Comparison of ENCODE assay signal across 8 cellular contexts in genomic region chr17:48051706-48052486, GRCh38. TPM values are rescaled to one million over a fixed set of nuclear protein-coding genes. Genes with fewer than 3 reads are reported as not detected.
A peak's percentile ranks its signal among the peaks of the same experiment; 100 is the strongest.
DNase-seq lines count a peak whose midpoint lies in the region; ATAC-seq and TF ChIP-seq lines count a peak whose summit lies in the region.

No MANE protein-coding gene starts in this region.

- H3K4me3 ChIP-seq in GM23338 (peak overlapping the region; percentile 99), esophagus squamous epithelium (peak overlapping the region in 3 of 4 donors; percentile 77 to 94 (median 93)), neural progenitor cell (no peak overlapping the region)

- peak; percentile 43 for DNase-seq in GM23338 (ENCODE audit: low spot score)
- no peak for DNase-seq in T-helper 2 cell treated with Interferon-gamma antibody and Interleukin-4, amounts not matched to agents 5 μg/mL and 100 μg/mL, for 36 hours (ENCODE audit: low spot score)
- DNase-seq in esophagus squamous epithelium (lab: John Stamatoyannopoulos, UW), result no peak
- DNase-seq in neural progenitor cell (ENCODE audit: low spot score), result peak; percentile 28
- no peak for DNase-seq in DMS53 (lab: John Stamatoyannopoulos, UW)
- DNase-seq in NCI-H187 treated with DMSO at 0.1 percent for 48 hours (lab: John Stamatoyannopoulos, UW), result no peak
- DNase-seq in SKM-1 (lab: John Stamatoyannopoulos, UW; ENCODE audit: unreplicated experiment), result no peak

- H3K9me3 Mint-ChIP-seq in GM23338 (no peaks in the 10 kb centered on the region), neural progenitor cell (no peaks in the 10 kb centered on the region)
- no peaks in the 10 kb centered on the region for H3K9me3 Mint-ChIP-seq in T-helper 2 cell treated with Interferon-gamma antibody and Interleukin-4, amounts not matched to agents 5 μg/mL and 100 μg/mL, for 36 hours

- H3K27me3 Mint-ChIP-seq in GM23338 (ENCODE audit: insufficient read depth, low read depth, poor library complexity) (peaks cover 34% of the 10 kb centered on the region), neural progenitor cell (ENCODE audit: insufficient read depth, low read depth) (peaks cover 12% of the 10 kb centered on the region)
- H3K27me3 Mint-ChIP-seq in T-helper 2 cell treated with Interferon-gamma antibody and Interleukin-4, amounts not matched to agents 5 μg/mL and 100 μg/mL, for 36 hours (ENCODE audit: low read depth), result no peaks in the 10 kb centered on the region

- H3K4me1 ChIP-seq in GM23338 (ENCODE audit: insufficient read depth) (peaks cover 58% of the 10 kb centered on the region), esophagus squamous epithelium (peaks cover 61 to 83% (median 69%) of the 10 kb centered on the region in 3 donors), neural progenitor cell (peaks cover 43% of the 10 kb centered on the region)

- H3K4me1 Mint-ChIP-seq in GM23338 (peaks cover 64% of the 10 kb centered on the region), neural progenitor cell (peaks cover 75% of the 10 kb centered on the region)
- H3K4me1 Mint-ChIP-seq in T-helper 2 cell treated with Interferon-gamma antibody and Interleukin-4, amounts not matched to agents 5 μg/mL and 100 μg/mL, for 36 hours (ENCODE audit: low read depth), result peaks cover 46% of the 10 kb centered on the region

- no peaks in the 10 kb centered on the region for H3K27me3 ChIP-seq in GM23338 (ENCODE audit: insufficient read depth)
- H3K27me3 ChIP-seq in esophagus squamous epithelium, result no peaks in the 10 kb centered on the region
- H3K27me3 ChIP-seq in neural progenitor cell, result no peaks in the 10 kb centered on the region

- no peaks in the 10 kb centered on the region for H3K9me2 ChIP-seq in GM23338 (ENCODE audit: insufficient read depth)

- 0 to 38% methylated on average over 4 of the region's 5 CpGs for WGBS in esophagus squamous epithelium, 2 donors

- H3K79me2 ChIP-seq in GM23338 (replicated peaks; ENCODE audit: insufficient read depth), result peaks cover 74% of the 10 kb centered on the region
- H3K79me2 ChIP-seq in neural progenitor cell (ENCODE audit: low read depth), result peaks cover 89% of the 10 kb centered on the region

- peak overlapping the region; percentile 88 for H3K27ac Mint-ChIP-seq in GM23338
- peak overlapping the region; percentile 23 for H3K27ac Mint-ChIP-seq in T-helper 2 cell treated with Interferon-gamma antibody and Interleukin-4, amounts not matched to agents 5 μg/mL and 100 μg/mL, for 36 hours
- peak overlapping the region; percentile 86 for H3K27ac Mint-ChIP-seq in neural progenitor cell

- H3K27ac ChIP-seq in GM23338 (ENCODE audit: low read depth), result peak overlapping the region; percentile 93; the same call in 1 of the 2 replicates
- peak overlapping the region; percentile 97 to 100 (median 98) for H3K27ac ChIP-seq in esophagus squamous epithelium
- peak overlapping the region; percentile 19 for H3K27ac ChIP-seq in neural progenitor cell

- TF ChIP-seq CTCF in GM23338 (conservative IDR thresholded peaks at IDR 0.05; ENCODE audit: low read depth in 2 of 2) (no peak), esophagus squamous epithelium (IDR thresholded peaks at IDR 0.05) (peak in 1 of 6 experiments; percentile 25), neural progenitor cell (IDR thresholded peaks at IDR 0.05) (no peak)

- H3K9ac ChIP-seq in neural progenitor cell, result no peak overlapping the region

- intact Hi-C loops in esophagus squamous epithelium (cut with DNase I), result no loop called here

- TF ChIP-seq POLR2A in esophagus squamous epithelium (IDR thresholded peaks at IDR 0.05), result no peak

- H3K4me3 Mint-ChIP-seq in GM23338 (peak overlapping the region; percentile 98), neural progenitor cell (peak overlapping the region; percentile 79)
- H3K4me3 Mint-ChIP-seq in T-helper 2 cell treated with Interferon-gamma antibody and Interleukin-4, amounts not matched to agents 5 μg/mL and 100 μg/mL, for 36 hours, result peak overlapping the region; percentile 45

- H3F3A ChIP-seq in GM23338 (replicated peaks; ENCODE audit: low read depth), result peaks cover 30% of the 10 kb centered on the region; the same call in 1 of the 2 replicates
- peaks cover 55% of the 10 kb centered on the region for H3F3A ChIP-seq in neural progenitor cell (ENCODE audit: low read depth)

- H3K36me3 Mint-ChIP-seq in GM23338 (ENCODE audit: low read depth) (peaks cover 56% of the 10 kb centered on the region), neural progenitor cell (peaks cover 22% of the 10 kb centered on the region)
- H3K36me3 Mint-ChIP-seq in T-helper 2 cell treated with Interferon-gamma antibody and Interleukin-4, amounts not matched to agents 5 μg/mL and 100 μg/mL, for 36 hours (ENCODE audit: low read depth), result peaks cover 41% of the 10 kb centered on the region

- H4K20me1 ChIP-seq in GM23338 (replicated peaks; ENCODE audit: insufficient read depth) (peaks cover 23% of the 10 kb centered on the region; the same call in 1 of the 2 replicates), neural progenitor cell (ENCODE audit: low read depth) (peaks cover 80% of the 10 kb centered on the region)

- H3K4me2 ChIP-seq in GM23338 (peak overlapping the region; percentile 94), neural progenitor cell (peak overlapping the region; percentile 27)

- H3K36me3 ChIP-seq in GM23338 (ENCODE audit: insufficient read depth) (peaks cover 17% of the 10 kb centered on the region), esophagus squamous epithelium (peaks cover 7 to 61% (median 9%) of the 10 kb centered on the region in 3 donors), neural progenitor cell (no peaks in the 10 kb centered on the region)

- ATAC-seq in GM23338 (no peak), GM19397 (IDR thresholded peaks at IDR 0.05; ENCODE audit: unreplicated experiment) (no peak)

- H3K9me3 ChIP-seq in esophagus squamous epithelium (no peaks in the 10 kb centered on the region), neural progenitor cell (ENCODE audit: low read depth) (no peaks in the 10 kb centered on the region)

- H2AFZ ChIP-seq in GM23338 (no peak overlapping the region), neural progenitor cell (replicated peaks) (no peak overlapping the region)

TF ChIP-seq in GM23338, 12 proteins besides CTCF, POLR2A, EP300 and RAD21 (continues in another document):
- no peak for TF ChIP-seq ZNF114 (CRISPR knock-in tag; IDR thresholded peaks at IDR 0.05)

RNA-seq across cellular contexts. Expression of gene NFE2L1, which starts 3.7 kb away (rescaled TPM):
- 138 and 157 TPM in 2 replicates for total RNA-seq in GM23338 (2014; rRNA removed; shearing (Covaris generic))
- 39.9 and 49.9 TPM in 2 replicates for polyA plus RNA-seq in GM23338 (2016; fragmentation: Nextera tagmentation; extraction: Ambion mirVana)
- total RNA-seq in esophagus squamous epithelium (100 to 1,000 TPM in 1 of 4 donors, 10 to 100 TPM in 3; 41.6 to 103 (median 60.0) TPM), neural progenitor cell (ENCODE audit: low replicate concordance) (73.4 and 104 TPM in 2 replicates)

RNA-seq across cellular contexts. Expression of gene COPZ2, which starts 14.3 kb away (rescaled TPM):
- total RNA-seq in GM23338 (2014; rRNA removed; shearing (Covaris generic)), result not detected in 2 replicates
- not detected in 2 replicates for polyA plus RNA-seq in GM23338 (2016; fragmentation: Nextera tagmentation; extraction: Ambion mirVana)
- total RNA-seq in esophagus squamous epithelium (10 to 100 TPM in 1 of 4 donors, 1 to 10 TPM in 2, under 1 TPM in 1; 0.91 to 14.5 (median 5.7) TPM), neural progenitor cell (ENCODE audit: low replicate concordance) (0.30 and 0.74 TPM in 2 replicates)

RNA-seq across cellular contexts. Expression of gene CBX1, which starts 49.4 kb away (rescaled TPM):
- 113 and 127 TPM in 2 replicates for total RNA-seq in GM23338 (2014; rRNA removed; shearing (Covaris generic))
- polyA plus RNA-seq in GM23338 (2016; fragmentation: Nextera tagmentation; extraction: Ambion mirVana), result 223 and 243 TPM in 2 replicates
- total RNA-seq in esophagus squamous epithelium (10 to 100 TPM; 21.0 to 46.7 (median 24.7) TPM), neural progenitor cell (ENCODE audit: low replicate concordance) (206 and 208 TPM in 2 replicates)

RNA-seq across cellular contexts. Expression of gene SNX11, which starts 55.7 kb away (rescaled TPM):
- total RNA-seq in GM23338 (2014; rRNA removed; shearing (Covaris generic)), result 13.7 and 16.3 TPM in 2 replicates
- 7.9 and 8.0 TPM in 2 replicates for polyA plus RNA-seq in GM23338 (2016; fragmentation: Nextera tagmentation; extraction: Ambion mirVana)
- total RNA-seq in esophagus squamous epithelium (10 to 100 TPM; 12.7 to 16.6 (median 15.0) TPM), neural progenitor cell (ENCODE audit: low replicate concordance) (23.4 and 26.2 TPM in 2 replicates)

Comparison
In these comparisons a context has a peak if more than half of its experiments do, and no peak if none do; other contexts are left out.
1. DNase-seq: peak in GM23338 (single experiment) and neural progenitor cell (single experiment); none in T-helper 2 cell treated with Interferon-gamma antibody and Interleukin-4, amounts not matched to agents 5 μg/mL and 100 μg/mL, for 36 hours (single experiment), esophagus squamous epithelium (single experiment), DMS53 (single experiment), NCI-H187 treated with DMSO at 0.1 percent for 48 hours (single experiment) and SKM-1 (single experiment).
2. H3K27ac ChIP-seq: peak in every context shown above with its lines; median percentile 98 in esophagus squamous epithelium; 93 in GM23338; 19 in neural progenitor cell.
3. H3K27ac Mint-ChIP-seq: peak in every context shown above with its lines; median percentile 88 in GM23338; 86 in neural progenitor cell; 23 in T-helper 2 cell treated with Interferon-gamma antibody and Interleukin-4, amounts not matched to agents 5 μg/mL and 100 μg/mL, for 36 hours.
4. H3K4me3 Mint-ChIP-seq: peak in every context shown above with its lines; median percentile 98 in GM23338; 79 in neural progenitor cell; 45 in T-helper 2 cell treated with Interferon-gamma antibody and Interleukin-4, amounts not matched to agents 5 μg/mL and 100 μg/mL, for 36 hours.